12 cellular contexts compared by ENCODE assay signal in the genomic region with DNA sequence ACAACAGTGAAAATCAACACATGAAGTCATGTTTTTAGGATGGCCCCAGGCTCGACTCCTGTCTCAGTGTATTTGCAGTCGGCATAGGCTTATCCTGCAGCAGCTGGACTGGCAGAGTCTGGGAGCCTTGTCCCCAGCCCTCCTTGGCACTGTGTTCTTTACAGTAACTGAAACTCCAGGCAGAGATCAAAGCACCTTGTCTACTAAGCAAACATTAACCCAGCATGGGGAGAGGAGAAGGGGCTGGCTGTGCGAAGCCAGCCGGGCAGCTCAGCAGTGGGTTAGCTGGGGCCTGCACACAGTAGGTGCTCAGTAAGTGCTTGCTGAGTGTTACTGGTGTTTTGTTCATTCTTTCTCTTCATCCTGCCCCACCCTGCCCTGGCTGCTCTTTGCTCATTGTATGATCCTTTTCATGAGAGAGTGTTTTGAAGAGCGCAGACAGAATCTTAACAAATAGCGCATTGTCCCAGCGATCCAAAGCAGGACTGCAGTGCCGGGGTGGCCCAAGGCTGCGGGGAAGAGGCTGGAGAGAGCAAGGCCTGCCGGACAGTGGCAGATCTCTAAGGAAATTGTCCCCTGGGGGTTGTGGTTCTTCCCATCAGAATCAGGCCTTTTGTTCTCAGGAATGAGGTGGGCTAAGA. TPM values are rescaled to one million over a fixed set of nuclear protein-coding genes. Genes with fewer than 3 reads are reported as not detected.
DNase-seq lines count a peak whose midpoint lies in the region; ATAC-seq and TF ChIP-seq lines count a peak whose summit lies in the region.
"Had no signal": no experiment of that assay in that cellular context is flagged by ENCODE, and none has a peak within 500 bp of the region (broad histone marks: within the 10 kb centered on the region; RNA-seq: fewer than 3 reads in every experiment).

No MANE protein-coding gene starts in this region.

- CTCF ChIA-PET in activated CD8-positive, alpha-beta T cell treated with anti-CD3 and anti-CD28 coated beads, Interleukin-2, amount 10 ng/mL, durations not matched to agents 7 days and 5 days (lab: Charles Lee) = interaction anchor here (0.9 to 1.7 kb wide), 5 partner anchors 15 to 65 kb away, joined by 3 to 5 read pairs (median 3); partner anchors contain the start of gene SMIM5
- CTCF ChIA-PET in activated CD8-positive, alpha-beta T cell treated with anti-CD3 and anti-CD28 coated beads for 36 hours (lab: Charles Lee) = interaction anchor here (0.9 to 1.3 kb wide), 2 partner anchors 50 to 52 kb away, joined by 3 to 4 read pairs; no protein-coding TSS in a partner anchor
- CTCF ChIA-PET in CD4-positive, alpha-beta memory T cell (lab: Charles Lee; ENCODE audit: partially characterized antibody) = interaction anchor here (1.3 to 1.5 kb wide), 2 partner anchors 50 to 64 kb away, joined by 3 to 5 read pairs; partner anchors contain the start of gene SMIM5

- H3K36me3 Mint-ChIP-seq in activated CD8-positive, alpha-beta T cell treated with anti-CD3 and anti-CD28 coated beads, Interleukin-2, amount 10 ng/mL, durations not matched to agents 7 days and 5 days (ENCODE audit: low read depth) = peaks cover 44% of the 10 kb centered on the region
- H3K36me3 Mint-ChIP-seq in activated CD8-positive, alpha-beta T cell treated with anti-CD3 and anti-CD28 coated beads for 36 hours (ENCODE audit: low read depth) = peaks cover 27% of the 10 kb centered on the region
- H3K36me3 Mint-ChIP-seq in CD4-positive, alpha-beta memory T cell = peaks cover 41 to 81% of the 10 kb centered on the region in 2 donors

- H3K4me1 ChIP-seq in foreskin keratinocyte (peaks cover 55% of the 10 kb centered on the region), muscle layer of duodenum (ENCODE audit: control insufficient read depth in 1 of 2, insufficient read depth in 2 of 2, low read length in 2 of 2) (peaks cover 4 to 36% of the 10 kb centered on the region in 2 donors), upper lobe of left lung (peaks cover 54 to 66% (median 57%) of the 10 kb centered on the region in 4 donors)
- H3K4me1 ChIP-seq in CD4-positive, alpha-beta memory T cell (ENCODE audit: insufficient read depth, low read length) = no peaks in the 10 kb centered on the region

- ATAC-seq in activated CD8-positive, alpha-beta T cell treated with anti-CD3 and anti-CD28 coated beads, Interleukin-2, amount 10 ng/mL, durations not matched to agents 7 days and 5 days = no peak
- no peak for ATAC-seq in activated CD8-positive, alpha-beta T cell treated with anti-CD3 and anti-CD28 coated beads for 36 hours
- ATAC-seq in foreskin keratinocyte (no peak), upper lobe of left lung (ENCODE audit: low FRiP score in 2 of 2) (peak in 1 of 2 donors; percentile 13)

- H3K27ac Mint-ChIP-seq in activated CD8-positive, alpha-beta T cell treated with anti-CD3 and anti-CD28 coated beads, Interleukin-2, amount 10 ng/mL, durations not matched to agents 7 days and 5 days = peak overlapping the region; percentile 31
- no peak overlapping the region for H3K27ac Mint-ChIP-seq in activated CD8-positive, alpha-beta T cell treated with anti-CD3 and anti-CD28 coated beads for 36 hours
- peak overlapping the region in 3 of 7 donors; percentile 7 to 25 (median 10) for H3K27ac Mint-ChIP-seq in CD4-positive, alpha-beta memory T cell
- H3K27ac Mint-ChIP-seq: activated B cell treated with CpG ODN at 0.5 μM for 24 hours; activated naive CD8-positive, alpha-beta T cell had no signal

- POLR2A ChIA-PET in activated CD8-positive, alpha-beta T cell treated with anti-CD3 and anti-CD28 coated beads, Interleukin-2, amount 10 ng/mL, durations not matched to agents 7 days and 5 days (lab: Charles Lee) = interaction anchor here (1.0 kb wide), 1 partner anchor 9 kb away, joined by 3 read pairs; no protein-coding TSS in a partner anchor
- POLR2A ChIA-PET in activated CD8-positive, alpha-beta T cell treated with anti-CD3 and anti-CD28 coated beads for 36 hours (lab: Charles Lee) = interaction anchor here (1.1 kb wide), 1 partner anchor 9 kb away, joined by 3 read pairs; no protein-coding TSS in a partner anchor
- POLR2A ChIA-PET in CD4-positive, alpha-beta memory T cell (lab: Charles Lee; ENCODE audit: partially characterized antibody) = no interaction called here

- peaks cover 21 to 57% of the 10 kb centered on the region in 2 donors for H3K36me3 ChIP-seq in muscle layer of duodenum (ENCODE audit: control insufficient read depth in 1 of 2, insufficient read depth in 2 of 2, low read length in 2 of 2)
- H3K36me3 ChIP-seq in upper lobe of left lung = peaks cover 12 to 84% (median 53%) of the 10 kb centered on the region in 4 donors
- peaks cover 74% of the 10 kb centered on the region for H3K36me3 ChIP-seq in CD4-positive, alpha-beta memory T cell (ENCODE audit: insufficient read depth, low read length)

- no peak for TF ChIP-seq CTCF in activated CD8-positive, alpha-beta T cell treated with anti-CD3 and anti-CD28 coated beads for 36 hours (IDR thresholded peaks at IDR 0.05)
- no peak for TF ChIP-seq CTCF in foreskin keratinocyte (conservative IDR thresholded peaks at IDR 0.05)
- TF ChIP-seq CTCF in upper lobe of left lung (IDR thresholded peaks at IDR 0.05) = no peak

- DNase-seq in activated CD8-positive, alpha-beta T cell treated with anti-CD3 and anti-CD28 coated beads, Interleukin-2, amount 10 ng/mL, durations not matched to agents 7 days and 5 days = no peak
- no peak for DNase-seq in activated CD8-positive, alpha-beta T cell treated with anti-CD3 and anti-CD28 coated beads for 36 hours
- no peak for DNase-seq in foreskin keratinocyte
- no peak for DNase-seq in upper lobe of left lung
- DNase-seq in CD4-positive, alpha-beta memory T cell = no peak
- no peak for DNase-seq in ureter (ENCODE audit: low spot score)
- no peak for DNase-seq in activated naive CD4-positive, alpha-beta T cell treated with Interleukin-2 at 50 U/mL for 16 hours
- DNase-seq: activated B cell treated with CpG ODN at 0.5 μM for 24 hours, mesendoderm, NCI-H1417 treated with DMSO at 0.1 percent for 48 hours had no signal

- no peaks in the 10 kb centered on the region for H3K27me3 Mint-ChIP-seq in activated CD8-positive, alpha-beta T cell treated with anti-CD3 and anti-CD28 coated beads, Interleukin-2, amount 10 ng/mL, durations not matched to agents 7 days and 5 days (ENCODE audit: low read depth)
- no peaks in the 10 kb centered on the region for H3K27me3 Mint-ChIP-seq in activated CD8-positive, alpha-beta T cell treated with anti-CD3 and anti-CD28 coated beads for 36 hours
- no peaks in the 10 kb centered on the region for H3K27me3 Mint-ChIP-seq in CD4-positive, alpha-beta memory T cell
- H3K27me3 Mint-ChIP-seq: activated B cell treated with CpG ODN at 0.5 μM for 24 hours; activated naive CD8-positive, alpha-beta T cell had no signal

- H3K9me3 Mint-ChIP-seq in activated CD8-positive, alpha-beta T cell treated with anti-CD3 and anti-CD28 coated beads, Interleukin-2, amount 10 ng/mL, durations not matched to agents 7 days and 5 days (ENCODE audit: insufficient read depth) = no peaks in the 10 kb centered on the region
- H3K9me3 Mint-ChIP-seq in activated CD8-positive, alpha-beta T cell treated with anti-CD3 and anti-CD28 coated beads for 36 hours = no peaks in the 10 kb centered on the region
- H3K9me3 Mint-ChIP-seq in CD4-positive, alpha-beta memory T cell = no peaks in the 10 kb centered on the region
- H3K9me3 Mint-ChIP-seq: activated B cell treated with CpG ODN at 0.5 μM for 24 hours had no signal

- H3K27ac ChIP-seq in foreskin keratinocyte (peak overlapping the region; percentile 38), muscle layer of duodenum (ENCODE audit: low read length) (peak overlapping the region; percentile 91), upper lobe of left lung (peak overlapping the region; percentile 48 to 78 (median 60))
- H3K27ac ChIP-seq in CD4-positive, alpha-beta memory T cell (ENCODE audit: low read depth, low read length) = no peak overlapping the region

- H3K4me3 ChIP-seq in muscle layer of duodenum (ENCODE audit: low read depth in 1 of 2, low read length in 2 of 2) (no peak overlapping the region), upper lobe of left lung (no peak overlapping the region)
- H3K4me3 ChIP-seq in CD4-positive, alpha-beta memory T cell (ENCODE audit: low read length in 2 of 2) = no peak overlapping the region

- 61 to 66% methylated on average over 8 to 10 of the region's 10 CpGs for WGBS in upper lobe of left lung, 2 donors

- no peak for TF ChIP-seq EP300 in upper lobe of left lung (IDR thresholded peaks at IDR 0.05)

- intact Hi-C loops in activated CD8-positive, alpha-beta T cell treated with anti-CD3 and anti-CD28 coated beads for 36 hours (cut with micrococcal nuclease) = no loop called here
- intact Hi-C loops in CD4-positive, alpha-beta memory T cell (cut with micrococcal nuclease) = no loop called here

- H3K9me3 ChIP-seq in muscle layer of duodenum (ENCODE audit: control insufficient read depth in 1 of 2, low read length in 2 of 2) = no peaks in the 10 kb centered on the region
- no peaks in the 10 kb centered on the region for H3K9me3 ChIP-seq in upper lobe of left lung
- H3K9me3 ChIP-seq in CD4-positive, alpha-beta memory T cell (ENCODE audit: control insufficient read depth in 1 of 2, low read length in 2 of 2) = no peaks in the 10 kb centered on the region

- H3K27me3 ChIP-seq in foreskin keratinocyte (no peaks in the 10 kb centered on the region), muscle layer of duodenum (ENCODE audit: low read depth, low read length) (no peaks in the 10 kb centered on the region), upper lobe of left lung (no peaks in the 10 kb centered on the region)
- no peaks in the 10 kb centered on the region for H3K27me3 ChIP-seq in CD4-positive, alpha-beta memory T cell (ENCODE audit: insufficient read depth, low read length)

- no peak for TF ChIP-seq POLR2A in upper lobe of left lung (IDR thresholded peaks at IDR 0.05)

- no peaks in the 10 kb centered on the region for H3K4me1 Mint-ChIP-seq in activated CD8-positive, alpha-beta T cell treated with anti-CD3 and anti-CD28 coated beads, Interleukin-2, amount 10 ng/mL, durations not matched to agents 7 days and 5 days (ENCODE audit: low read depth)
- no peaks in the 10 kb centered on the region for H3K4me1 Mint-ChIP-seq in activated CD8-positive, alpha-beta T cell treated with anti-CD3 and anti-CD28 coated beads for 36 hours (ENCODE audit: low read depth)
- H3K4me1 Mint-ChIP-seq in CD4-positive, alpha-beta memory T cell = peaks cover 0 to 14% (median 0%) of the 10 kb centered on the region in 4 donors
- H3K4me1 Mint-ChIP-seq: activated B cell treated with CpG ODN at 0.5 μM for 24 hours had no signal

- H3K4me3 Mint-ChIP-seq in activated CD8-positive, alpha-beta T cell treated with anti-CD3 and anti-CD28 coated beads, Interleukin-2, amount 10 ng/mL, durations not matched to agents 7 days and 5 days = no peak overlapping the region
- no peak overlapping the region for H3K4me3 Mint-ChIP-seq in activated CD8-positive, alpha-beta T cell treated with anti-CD3 and anti-CD28 coated beads for 36 hours
- H3K4me3 Mint-ChIP-seq in CD4-positive, alpha-beta memory T cell = no peak overlapping the region
- H3K4me3 Mint-ChIP-seq: activated B cell treated with CpG ODN at 0.5 μM for 24 hours; activated naive CD8-positive, alpha-beta T cell had no signal

RNA-seq across cellular contexts. Expression of gene ITGB4, which starts 23.5 kb away (rescaled TPM):
- total RNA-seq in activated CD8-positive, alpha-beta T cell treated with anti-CD3 and anti-CD28 coated beads, Interleukin-2, amount 10 ng/mL, durations not matched to agents 7 days and 5 days = 1 to 10 TPM in 1 of 2 experiments, under 1 TPM in 1; 0.89 to 2.0 TPM
- total RNA-seq in activated CD8-positive, alpha-beta T cell treated with anti-CD3 and anti-CD28 coated beads for 36 hours = 1 to 10 TPM in 1 of 2 experiments, under 1 TPM in 1; 0.69 to 1.8 TPM
- total RNA-seq in foreskin keratinocyte = 956 and 1,415 TPM in 2 replicates
- 1,123 and 1,776 TPM in 2 replicates for polyA plus RNA-seq in foreskin keratinocyte
- total RNA-seq in upper lobe of left lung = 10 to 100 TPM; 16.8 to 75.2 (median 41.2) TPM
- total RNA-seq in CD4-positive, alpha-beta memory T cell = 1 to 10 TPM in 1 of 2 experiments, under 1 TPM in 1; 0.67 to 1.2 TPM
- under 1 TPM; 0.25 to 0.91 TPM for polyA plus RNA-seq in CD4-positive, alpha-beta memory T cell
- total RNA-seq in ureter = 303 TPM

RNA-seq across cellular contexts. Expression of gene SAP30BP, which starts 30.6 kb away (rescaled TPM):
- total RNA-seq in activated CD8-positive, alpha-beta T cell treated with anti-CD3 and anti-CD28 coated beads, Interleukin-2, amount 10 ng/mL, durations not matched to agents 7 days and 5 days = 10 to 100 TPM; 88.7 to 93.7 TPM
- total RNA-seq in activated CD8-positive, alpha-beta T cell treated with anti-CD3 and anti-CD28 coated beads for 36 hours = 10 to 100 TPM; 73.0 to 75.8 TPM
- total RNA-seq in foreskin keratinocyte (95.0 and 96.3 TPM in 2 replicates), upper lobe of left lung (100 to 1,000 TPM in 1 of 6 donors, 10 to 100 TPM in 5; 64.1 to 125 (median 80.8) TPM), ureter (106 TPM)
- polyA plus RNA-seq in foreskin keratinocyte = 113 and 118 TPM in 2 replicates
- 100 to 1,000 TPM; 115 to 119 TPM for total RNA-seq in CD4-positive, alpha-beta memory T cell
- polyA plus RNA-seq in CD4-positive, alpha-beta memory T cell = 10 to 100 TPM; 69.9 to 80.4 TPM

RNA-seq across cellular contexts. Expression of gene RECQL5, which starts 30.8 kb away (rescaled TPM):
- 10 to 100 TPM; 37.6 to 43.9 TPM for total RNA-seq in activated CD8-positive, alpha-beta T cell treated with anti-CD3 and anti-CD28 coated beads, Interleukin-2, amount 10 ng/mL, durations not matched to agents 7 days and 5 days
- total RNA-seq in activated CD8-positive, alpha-beta T cell treated with anti-CD3 and anti-CD28 coated beads for 36 hours = 10 to 100 TPM; 33.3 to 34.2 TPM
- total RNA-seq in foreskin keratinocyte (26.3 and 27.4 TPM in 2 replicates), upper lobe of left lung (10 to 100 TPM; 11.4 to 97.4 (median 41.4) TPM), ureter (91.1 TPM)
- polyA plus RNA-seq in foreskin keratinocyte = 19.5 and 20.5 TPM in 2 replicates
- 10 to 100 TPM; 58.3 to 59.1 TPM for total RNA-seq in CD4-positive, alpha-beta memory T cell
- 10 to 100 TPM in 1 of 2 donors, 1 to 10 TPM in 1; 6.4 to 16.7 TPM for polyA plus RNA-seq in CD4-positive, alpha-beta memory T cell

Comparison
In these comparisons a context has a peak if more than half of its experiments do, and no peak if none do; other contexts are left out.
1. RNA of gene ITGB4, which starts 23.5 kb away (total RNA-seq): 956 to 1,415 TPM in foreskin keratinocyte, 303 TPM in ureter (single experiment) and 16.8 to 75.2 TPM in upper lobe of left lung; 0.89 to 2.0 TPM in activated CD8-positive, alpha-beta T cell treated with anti-CD3 and anti-CD28 coated beads, Interleukin-2, amount 10 ng/mL, durations not matched to agents 7 days and 5 days, 0.69 to 1.8 TPM in activated CD8-positive, alpha-beta T cell treated with anti-CD3 and anti-CD28 coated beads for 36 hours and 0.67 to 1.2 TPM in CD4-positive, alpha-beta memory T cell; every median in the first group is over 4 times any median in the second.